ENCODE assay signal across 22 cellular contexts in genomic region chr1:207333620-207334019, GRCh38. TPM values are rescaled to one million over a fixed set of nuclear protein-coding genes. Genes with fewer than 3 reads are reported as not detected.
DNase-seq lines count a peak whose midpoint lies in the region; ATAC-seq and TF ChIP-seq lines count a peak whose summit lies in the region.
"Had no signal": no experiment of that assay in that cellular context is flagged by ENCODE, and none has a peak within 500 bp of the region (broad histone marks: within the 10 kb centered on the region; RNA-seq: fewer than 3 reads in every experiment).

No MANE protein-coding gene starts in this region.

- WGBS in SK-N-SH (ENCODE audit: low lambda C conversion rate), result 6% methylated on average over 1 of the region's 1 CpG

- TF ChIP-seq RAD21 in SK-N-SH (IDR thresholded peaks at IDR 0.05; ENCODE audit: low read length), result no peak

- no peak overlapping the region for H3K4me3 ChIP-seq in SK-N-SH (ENCODE audit: low read depth in 2 of 2, low read length in 1 of 2)
- H3K4me3 ChIP-seq: body of pancreas, heart left ventricle, left ventricle myocardium inferior, mucosa of descending colon, tibial artery had no signal

- H3K27ac ChIP-seq in SK-N-SH (ENCODE audit: low read depth in 2 of 2, low read length in 1 of 2) (no peak overlapping the region), RWPE1 (no peak overlapping the region), foreskin keratinocyte (no peak overlapping the region)
- H3K27ac ChIP-seq: body of pancreas, left ventricle myocardium inferior, tibial artery had no signal

- no peak for DNase-seq in activated naive CD4-positive, alpha-beta T cell treated with Interleukin-2 at 50 U/mL for 16 hours
- DNase-seq in T-cell (no peak), type B pancreatic cell (ENCODE audit: extremely low spot score, unreplicated experiment) (no peak), SK-N-SH (no peak), RWPE1 (ENCODE audit: low spot score) (no peak), foreskin keratinocyte (no peak)
- DNase-seq in central memory CD8-positive, alpha-beta T cell (ENCODE audit: low spot score in 2 of 2), result no peak
- DNase-seq: activated CD8-positive, alpha-beta memory T cell treated with anti-CD3 and anti-CD28 coated beads for 24 hours; activated gamma-delta T cell treated with Interleukin-2 at 50 U/mL for 16 hours; body of pancreas; Calu3; heart left ventricle; Karpas-422; left ventricle myocardium inferior; mucosa of descending colon; NCI-H1105; NCI-H2081 treated with DMSO at 0.1 percent for 48 hours; NK-92 treated with Interleukin-12 subunit alpha and Interleukin-12 subunit beta, amount 100 ng/mL, for 24 hours; occipital lobe; retina; tibial artery had no signal

- no peaks in the 10 kb centered on the region for H4K20me1 ChIP-seq in SK-N-SH (ENCODE audit: insufficient read depth)

- no peaks in the 10 kb centered on the region for H3K27me3 Mint-ChIP-seq in activated naive CD4-positive, alpha-beta T cell treated with anti-CD3 and anti-CD28 coated beads, Interleukin-2, amount 50 U/mL, for 24 hours
- H3K27me3 Mint-ChIP-seq in T-cell (no peaks in the 10 kb centered on the region), type B pancreatic cell (no peaks in the 10 kb centered on the region)
- no peaks in the 10 kb centered on the region for H3K27me3 Mint-ChIP-seq in central memory CD8-positive, alpha-beta T cell

- H3K4me2 ChIP-seq in SK-N-SH, result no peak overlapping the region

- TF ChIP-seq EP300 in SK-N-SH (IDR thresholded peaks at IDR 0.05; ENCODE audit: borderline replicate concordance in 1 of 2, low read depth in 1 of 2, low read length in 1 of 2), result no peak

- POLR2A ChIA-PET in T-cell (lab: Charles Lee) (interaction anchor here (0.6 to 5.1 kb wide), 3 partner anchors 11 to 13 kb away, joined by 3 to 111 read pairs (median 5); partner anchors contain the start of gene CD55 (in 1 of the 2)), SK-N-SH (lab: Yijun Ruan, JAX) (no interaction called here), RWPE1 (lab: Yijun Ruan, JAX; ENCODE audit: low non-redundant PET) (no interaction called here)

- TF ChIP-seq CTCF in type B pancreatic cell (conservative IDR thresholded peaks at IDR 0.05) (no peak), SK-N-SH (IDR thresholded peaks at IDR 0.05) (no peak), RWPE1 (conservative IDR thresholded peaks at IDR 0.05; ENCODE audit: low read depth) (no peak), foreskin keratinocyte (conservative IDR thresholded peaks at IDR 0.05) (no peak)

- no peak overlapping the region for H2AFZ ChIP-seq in SK-N-SH (ENCODE audit: low read depth)

- H3K27ac Mint-ChIP-seq in activated naive CD4-positive, alpha-beta T cell treated with anti-CD3 and anti-CD28 coated beads, Interleukin-2, amount 50 U/mL, for 24 hours, result peak overlapping the region; percentile 95
- H3K27ac Mint-ChIP-seq in T-cell, result peak overlapping the region; percentile 84 to 85
- peak overlapping the region; percentile 78 for H3K27ac Mint-ChIP-seq in central memory CD8-positive, alpha-beta T cell (ENCODE audit: low read depth)
- H3K27ac Mint-ChIP-seq in type B pancreatic cell, result peak overlapping the region; percentile 43

- H3K4me1 ChIP-seq in SK-N-SH (ENCODE audit: control insufficient read depth in 1 of 2, insufficient read depth in 2 of 2, low read depth in 1 of 2, low read length in 1 of 2), result no peaks in the 10 kb centered on the region
- H3K4me1 ChIP-seq in foreskin keratinocyte, result no peaks in the 10 kb centered on the region
- H3K4me1 ChIP-seq: body of pancreas, left ventricle myocardium inferior, tibial artery had no signal

- H3F3A ChIP-seq in SK-N-SH (replicated peaks; ENCODE audit: insufficient read depth), result no peaks in the 10 kb centered on the region

- H3K4me3 Mint-ChIP-seq in activated naive CD4-positive, alpha-beta T cell treated with anti-CD3 and anti-CD28 coated beads, Interleukin-2, amount 50 U/mL, for 24 hours, result peak overlapping the region; percentile 73
- H3K4me3 Mint-ChIP-seq in T-cell (peak overlapping the region in 1 of 3 donors; percentile 57), type B pancreatic cell (no peak overlapping the region)
- H3K4me3 Mint-ChIP-seq in central memory CD8-positive, alpha-beta T cell, result no peak overlapping the region

- no peaks in the 10 kb centered on the region for H3K27me3 ChIP-seq in SK-N-SH (ENCODE audit: insufficient read depth)
- H3K27me3 ChIP-seq in foreskin keratinocyte, result no peaks in the 10 kb centered on the region
- H3K27me3 ChIP-seq: body of pancreas, heart left ventricle, tibial artery had no signal

- no peaks in the 10 kb centered on the region for H3K9me3 ChIP-seq in SK-N-SH
- H3K9me3 ChIP-seq: body of pancreas, tibial artery had no signal

- no peak for ATAC-seq in T-cell (replicated peaks in 1 of 4)
- no peak for ATAC-seq in central memory CD8-positive, alpha-beta T cell (replicated peaks; ENCODE audit: extremely low read depth, poor library complexity, severe bottlenecking)
- ATAC-seq in foreskin keratinocyte, result no peak
- ATAC-seq: body of pancreas, heart left ventricle, mucosa of descending colon had no signal

- H3K9me3 Mint-ChIP-seq in activated naive CD4-positive, alpha-beta T cell treated with anti-CD3 and anti-CD28 coated beads, Interleukin-2, amount 50 U/mL, for 24 hours, result peaks cover 9% of the 10 kb centered on the region
- H3K9me3 Mint-ChIP-seq in T-cell, result peaks cover 8 to 19% (median 18%) of the 10 kb centered on the region in 3 donors
- H3K9me3 Mint-ChIP-seq in central memory CD8-positive, alpha-beta T cell, result peaks cover 6% of the 10 kb centered on the region
- peaks cover 8% of the 10 kb centered on the region for H3K9me3 Mint-ChIP-seq in type B pancreatic cell

- H3K36me3 Mint-ChIP-seq in activated naive CD4-positive, alpha-beta T cell treated with anti-CD3 and anti-CD28 coated beads, Interleukin-2, amount 50 U/mL, for 24 hours, result peaks cover 55% of the 10 kb centered on the region
- peaks cover 85% of the 10 kb centered on the region for H3K36me3 Mint-ChIP-seq in T-cell
- H3K36me3 Mint-ChIP-seq in central memory CD8-positive, alpha-beta T cell (ENCODE audit: insufficient read depth), result peaks cover 33% of the 10 kb centered on the region
- H3K36me3 Mint-ChIP-seq in type B pancreatic cell, result peaks cover 37% of the 10 kb centered on the region

- H3K9ac ChIP-seq in SK-N-SH, result no peak overlapping the region

- no peaks in the 10 kb centered on the region for H3K79me2 ChIP-seq in SK-N-SH (ENCODE audit: insufficient read depth)

- no peaks in the 10 kb centered on the region for H3K36me3 ChIP-seq in SK-N-SH (replicated peaks in 1 of 2; ENCODE audit: control insufficient read depth in 1 of 2, insufficient read depth in 2 of 2, low read length in 1 of 2)

- CTCF ChIA-PET in T-cell (lab: Charles Lee), result interaction anchor here in 1 of 2 donors (0.8 to 3.5 kb wide), 2 partner anchors 8 to 12 kb away, joined by 3 to 36 read pairs; partner anchors contain the start of gene CD55
- CTCF ChIA-PET in SK-N-SH (lab: Yijun Ruan, JAX), result no interaction called here
- CTCF ChIA-PET in RWPE1 (lab: Yijun Ruan, JAX), result interaction anchor here (0.7 kb wide), 1 partner anchor 192 kb away, joined by 3 read pairs; no protein-coding TSS in a partner anchor

- H3K9me2 ChIP-seq in SK-N-SH, result no peaks in the 10 kb centered on the region

- H3K4me1 Mint-ChIP-seq in activated naive CD4-positive, alpha-beta T cell treated with anti-CD3 and anti-CD28 coated beads, Interleukin-2, amount 50 U/mL, for 24 hours, result peaks cover 78% of the 10 kb centered on the region
- H3K4me1 Mint-ChIP-seq in T-cell, result peaks cover 71 to 73% (median 72%) of the 10 kb centered on the region in 3 donors
- peaks cover 44% of the 10 kb centered on the region for H3K4me1 Mint-ChIP-seq in central memory CD8-positive, alpha-beta T cell
- H3K4me1 Mint-ChIP-seq in type B pancreatic cell (ENCODE audit: unreplicated experiment), result peaks cover 6% of the 10 kb centered on the region

TF ChIP-seq in SK-N-SH, 30 proteins besides CTCF, POLR2A, EP300 and RAD21 (continues in another document):
- TF ChIP-seq REST (IDR thresholded peaks at IDR 0.05; ENCODE audit: low read depth, low read length), result no peak
- TF ChIP-seq NRF1 (IDR thresholded peaks at IDR 0.05; ENCODE audit: low read depth, low read length), result no peak

RNA-seq across cellular contexts. Expression of gene CD55, which starts 12.1 kb away (rescaled TPM):
- total RNA-seq in T-cell, result 100 to 1,000 TPM in 3 of 5 donors, 10 to 100 TPM in 2; 86.2 to 218 (median 117) TPM
- 60.0 and 292 TPM in 2 replicates for total RNA-seq in type B pancreatic cell (ENCODE audit: low replicate concordance)
- polyA plus RNA-seq in SK-N-SH (2012; rRNA removed), result 10.4 and 14.7 TPM in 2 replicates
- 20.5 and 23.6 TPM in 2 replicates for polyA plus RNA-seq in SK-N-SH (2012; cell fraction: cytosol; rRNA removed)
- polyA plus RNA-seq in SK-N-SH (2012; cell fraction: nucleus; rRNA removed), result 6.6 and 8.8 TPM in 2 replicates
- total RNA-seq in foreskin keratinocyte, result 9.6 and 10.1 TPM in 2 replicates
- 7.2 and 7.8 TPM in 2 replicates for polyA plus RNA-seq in foreskin keratinocyte

Comparison
In these comparisons a context has a peak if more than half of its experiments do, and no peak if none do; other contexts are left out.
1. H3K27ac Mint-ChIP-seq: peak in every context shown above with its lines; median percentile 95 in activated naive CD4-positive, alpha-beta T cell treated with anti-CD3 and anti-CD28 coated beads, Interleukin-2, amount 50 U/mL, for 24 hours; 84 in T-cell; 78 in central memory CD8-positive, alpha-beta T cell; 43 in type B pancreatic cell.
2. POLR2A ChIA-PET loops: an anchor here in T-cell (0.6 to 5.1 kb wide); none called in SK-N-SH and RWPE1.